In the genomic region with DNA sequence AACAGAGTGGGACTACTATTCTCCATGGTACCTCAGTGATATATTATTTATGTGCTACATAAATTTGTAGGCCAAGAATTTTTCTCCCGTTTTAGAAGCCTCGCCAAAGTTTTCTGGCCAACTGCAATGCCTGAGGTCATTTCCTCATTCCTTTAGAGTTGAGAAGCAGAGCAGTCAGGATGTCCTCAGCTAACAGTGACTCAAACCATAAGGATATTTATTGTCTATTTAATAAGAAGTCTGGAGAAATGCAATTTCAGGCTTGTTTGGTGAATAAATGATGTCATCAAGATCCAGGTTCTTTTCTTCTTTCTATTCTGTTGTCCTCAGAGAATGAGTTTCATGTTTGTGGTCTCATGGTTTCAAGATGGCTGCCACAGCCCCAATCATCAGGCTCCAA, we compare ENCODE assay signal across 18 cellular contexts.
DNase-seq lines count a peak whose midpoint lies in the region; ATAC-seq, FAIRE-seq and TF ChIP-seq lines count a peak whose summit lies in the region.
"Had no signal": no experiment of that assay in that cellular context is flagged by ENCODE, and none has a peak within 500 bp of the region (broad histone marks: within the 10 kb centered on the region; RNA-seq: fewer than 3 reads in every experiment).

No MANE protein-coding gene starts in this region.

- ATAC-seq in HepG2, result no peak
- ATAC-seq in right lobe of liver, result no peak
- ATAC-seq in foreskin keratinocyte, result peak; percentile 41
- ATAC-seq in activated T-cell treated with anti-CD3 and anti-CD28 coated beads, Interleukin-2, amount 50 U/mL, for 4 hours, result no peak
- ATAC-seq: A549; activated CD4-positive, alpha-beta T cell treated with anti-CD3 and anti-CD28 coated beads for 36 hours; left ventricle myocardium superior; Right ventricle myocardium inferior had no signal

- intact Hi-C loops in HepG2 (cut with micrococcal nuclease; ENCODE audit: unreplicated experiment), result no loop called here
- intact Hi-C loops in right lobe of liver (cut with DNase I), result no loop called here
- intact Hi-C loops in posterior vena cava (cut with DNase I), result no loop called here

- no peak for TF ChIP-seq CTCF in HepG2 (CRISPR knock-in tag; IDR thresholded peaks at IDR 0.05)
- no peak for TF ChIP-seq CTCF in right lobe of liver (IDR thresholded peaks at IDR 0.05)
- no peak for TF ChIP-seq CTCF in astrocyte (IDR thresholded peaks at IDR 0.05; ENCODE audit: insufficient read depth, low read depth, low read length)
- TF ChIP-seq CTCF in foreskin keratinocyte (conservative IDR thresholded peaks at IDR 0.05), result no peak
- TF ChIP-seq CTCF in type B pancreatic cell (conservative IDR thresholded peaks at IDR 0.05), result no peak

- H3K4me2 ChIP-seq in HepG2 (ENCODE audit: low read depth, low read length) (no peak overlapping the region), astrocyte (ENCODE audit: low read length) (peak overlapping the region; percentile 15)
- H3K4me2 ChIP-seq: A549 had no signal

- H3K9me3 ChIP-seq in HepG2 (ENCODE audit: low read length) (no peaks in the 10 kb centered on the region), right lobe of liver (no peaks in the 10 kb centered on the region), astrocyte (ENCODE audit: insufficient read depth, low read depth, low read length) (peaks cover 2% of the 10 kb centered on the region)
- H3K9me3 ChIP-seq: A549 had no signal

- H3K4me3 ChIP-seq in HepG2 (replicated peaks in 1 of 3; ENCODE audit: insufficient read depth in 1 of 3, low read depth in 2 of 3, low read length in 3 of 3), result no peak overlapping the region
- no peak overlapping the region for H3K4me3 ChIP-seq in right lobe of liver
- H3K4me3 ChIP-seq in astrocyte (ENCODE audit: insufficient read depth, low read depth, low read length), result no peak overlapping the region
- H3K4me3 ChIP-seq: A549 had no signal

- H3K27ac ChIP-seq in HepG2 (ENCODE audit: extremely low read length, insufficient read depth, low read length) (no peak overlapping the region), right lobe of liver (no peak overlapping the region), astrocyte (ENCODE audit: low read depth, low read length) (peak overlapping the region; percentile 58), foreskin keratinocyte (no peak overlapping the region)
- H3K27ac ChIP-seq: A549 had no signal

- no peak for TF ChIP-seq RAD21 in HepG2 (CRISPR knock-in tag; IDR thresholded peaks at IDR 0.05)

- H3K27me3 Mint-ChIP-seq in astrocyte (ENCODE audit: low read depth, unreplicated experiment), result no peaks in the 10 kb centered on the region
- no peaks in the 10 kb centered on the region for H3K27me3 Mint-ChIP-seq in type B pancreatic cell
- peaks cover 7% of the 10 kb centered on the region for H3K27me3 Mint-ChIP-seq in activated T-cell treated with anti-CD3 and anti-CD28 coated beads, Interleukin-2, amount 50 U/mL, for 4 hours (ENCODE audit: low read depth)

- 2% methylated on average over 2 of the region's 2 CpGs for WGBS in HepG2 (ENCODE audit: low lambda C conversion rate)
- WGBS in right lobe of liver (ENCODE audit: insufficient coverage, low coverage, low lambda C conversion rate, missing lambda C conversion rate), result 56% methylated on average over 2 of the region's 2 CpGs

- H3K4me1 ChIP-seq in HepG2 (ENCODE audit: insufficient read depth, low read length), result no peaks in the 10 kb centered on the region
- no peaks in the 10 kb centered on the region for H3K4me1 ChIP-seq in right lobe of liver
- H3K4me1 ChIP-seq in astrocyte (ENCODE audit: insufficient read depth, low read length), result peaks cover 7% of the 10 kb centered on the region
- no peaks in the 10 kb centered on the region for H3K4me1 ChIP-seq in foreskin keratinocyte
- H3K4me1 ChIP-seq: A549 had no signal

- POLR2A ChIA-PET in HepG2 (lab: Yijun Ruan, JAX), result no interaction called here

- no TSS peak for BruUV-seq in HepG2 (replicated peaks; lab: Mats Ljungman, UMichigan)

- H3K9ac ChIP-seq in HepG2 (ENCODE audit: insufficient read depth, low read depth, low read length), result no peak overlapping the region
- H3K9ac ChIP-seq in astrocyte (ENCODE audit: low read length), result no peak overlapping the region

- H3K4me3 Mint-ChIP-seq in astrocyte (ENCODE audit: unreplicated experiment) (no peak overlapping the region), type B pancreatic cell (no peak overlapping the region)
- H3K4me3 Mint-ChIP-seq in activated T-cell treated with anti-CD3 and anti-CD28 coated beads, Interleukin-2, amount 50 U/mL, for 4 hours, result no peak overlapping the region
- H3K4me3 Mint-ChIP-seq: activated CD4-positive, alpha-beta T cell treated with anti-CD3 and anti-CD28 coated beads for 36 hours; activated naive CD8-positive, alpha-beta T cell; nephron had no signal

- peaks cover 2% of the 10 kb centered on the region for H3K9me3 Mint-ChIP-seq in astrocyte (ENCODE audit: unreplicated experiment)
- H3K9me3 Mint-ChIP-seq in type B pancreatic cell, result no peaks in the 10 kb centered on the region
- peaks cover 5% of the 10 kb centered on the region for H3K9me3 Mint-ChIP-seq in activated T-cell treated with anti-CD3 and anti-CD28 coated beads, Interleukin-2, amount 50 U/mL, for 4 hours

- no peaks in the 10 kb centered on the region; a peak in 1 of 5 replicates for H3K27me3 ChIP-seq in HepG2 (ENCODE audit: control insufficient read depth in 1 of 2, insufficient read depth in 2 of 2, low read length in 2 of 2)
- no peaks in the 10 kb centered on the region for H3K27me3 ChIP-seq in right lobe of liver
- H3K27me3 ChIP-seq in astrocyte (ENCODE audit: insufficient read depth, low read length), result no peaks in the 10 kb centered on the region
- H3K27me3 ChIP-seq in foreskin keratinocyte, result no peaks in the 10 kb centered on the region

- FAIRE-seq in HepG2 (lab: Jason Lieb, UNC) (no peak), astrocyte (lab: Jason Lieb, UNC) (no peak)
- FAIRE-seq: A549 had no signal

- H3K4me1 Mint-ChIP-seq in astrocyte (ENCODE audit: low read depth, unreplicated experiment) (peaks cover 3% of the 10 kb centered on the region), type B pancreatic cell (ENCODE audit: unreplicated experiment) (no peaks in the 10 kb centered on the region)
- no peaks in the 10 kb centered on the region for H3K4me1 Mint-ChIP-seq in activated T-cell treated with anti-CD3 and anti-CD28 coated beads, Interleukin-2, amount 50 U/mL, for 4 hours (ENCODE audit: low read depth)
- H3K4me1 Mint-ChIP-seq: activated CD4-positive, alpha-beta T cell treated with anti-CD3 and anti-CD28 coated beads for 36 hours had no signal

- no peaks in the 10 kb centered on the region for H4K20me1 ChIP-seq in HepG2 (ENCODE audit: insufficient read depth, low read length)
- no peaks in the 10 kb centered on the region for H4K20me1 ChIP-seq in astrocyte (ENCODE audit: insufficient read depth, low read length)

- TF ChIP-seq EP300 in HepG2 (IDR thresholded peaks at IDR 0.05; ENCODE audit: low read depth in 2 of 2, low read length in 2 of 2) (no peak), HepG2 (CRISPR knock-in tag; IDR thresholded peaks at IDR 0.05; ENCODE audit: borderline replicate concordance) (no peak)

- no peak overlapping the region for H3K27ac Mint-ChIP-seq in astrocyte (ENCODE audit: unreplicated experiment)
- no peak overlapping the region for H3K27ac Mint-ChIP-seq in type B pancreatic cell
- H3K27ac Mint-ChIP-seq: activated CD4-positive, alpha-beta T cell treated with anti-CD3 and anti-CD28 coated beads for 36 hours; activated naive CD8-positive, alpha-beta T cell had no signal

- H2AFZ ChIP-seq in HepG2 (ENCODE audit: low read length), result no peak overlapping the region
- peak overlapping the region; percentile 28 for H2AFZ ChIP-seq in astrocyte (ENCODE audit: low read depth, low read length)

- H3K36me3 Mint-ChIP-seq in astrocyte (ENCODE audit: low read depth, unreplicated experiment) (no peaks in the 10 kb centered on the region), type B pancreatic cell (no peaks in the 10 kb centered on the region)
- no peaks in the 10 kb centered on the region for H3K36me3 Mint-ChIP-seq in activated T-cell treated with anti-CD3 and anti-CD28 coated beads, Interleukin-2, amount 50 U/mL, for 4 hours (ENCODE audit: insufficient read depth)
- H3K36me3 Mint-ChIP-seq: activated naive CD8-positive, alpha-beta T cell had no signal

- no peaks in the 10 kb centered on the region for H3K36me3 ChIP-seq in HepG2 (replicated peaks in 1 of 2; ENCODE audit: control insufficient read depth in 1 of 2, insufficient read depth in 2 of 2, low read length in 2 of 2)
- H3K36me3 ChIP-seq in right lobe of liver, result no peaks in the 10 kb centered on the region
- H3K36me3 ChIP-seq in astrocyte (ENCODE audit: insufficient read depth, low read length), result no peaks in the 10 kb centered on the region

- in situ Hi-C loops in HepG2 (cut with HindIII; ENCODE audit: extremely low pct_ligation_motif_present, low pct_unique_long_range_greater_than_20kb), result no loop called here

- H3K79me2 ChIP-seq in HepG2 (ENCODE audit: insufficient read depth, low read length) (no peaks in the 10 kb centered on the region), astrocyte (ENCODE audit: insufficient read depth, low read length) (no peaks in the 10 kb centered on the region)

- DNase-seq in HepG2 (ENCODE audit: low spot score), result no peak
- DNase-seq in right lobe of liver, result no peak
- DNase-seq in astrocyte (ENCODE audit: low read depth), result peak; percentile 91
- DNase-seq in foreskin keratinocyte, result peak; percentile 15 to 36
- DNase-seq in NCI-H524 (lab: John Stamatoyannopoulos, UW), result no peak
- DNase-seq in posterior vena cava (ENCODE audit: low spot score), result no peak
- no peak for DNase-seq in type B pancreatic cell (ENCODE audit: extremely low spot score, unreplicated experiment)
- no peak for DNase-seq in activated T-cell treated with anti-CD3 and anti-CD28 coated beads, Interleukin-2, amount 50 U/mL, for 4 hours
- DNase-seq: activated CD4-positive, alpha-beta T cell treated with anti-CD3 and anti-CD28 coated beads for 36 hours; Calu3; cerebellar nuclear complex; erythroblast; hypothalamus; left ventricle myocardium superior had no signal

- CTCF ChIA-PET in HepG2 (lab: Yijun Ruan, JAX; ENCODE audit: low intra/inter-chr PET ratio, low total read pairs), result no interaction called here

- no peak for TF ChIP-seq POLR2A in HepG2 (IDR thresholded peaks at IDR 0.05; ENCODE audit: insufficient read depth in 1 of 2, low read depth in 2 of 2, low read length in 2 of 2)
- no peak for TF ChIP-seq POLR2A in right lobe of liver (IDR thresholded peaks at IDR 0.05)

TF ChIP-seq in HepG2, 621 proteins besides CTCF, POLR2A, EP300 and RAD21:
- TF ChIP-seq, protein P1, sequence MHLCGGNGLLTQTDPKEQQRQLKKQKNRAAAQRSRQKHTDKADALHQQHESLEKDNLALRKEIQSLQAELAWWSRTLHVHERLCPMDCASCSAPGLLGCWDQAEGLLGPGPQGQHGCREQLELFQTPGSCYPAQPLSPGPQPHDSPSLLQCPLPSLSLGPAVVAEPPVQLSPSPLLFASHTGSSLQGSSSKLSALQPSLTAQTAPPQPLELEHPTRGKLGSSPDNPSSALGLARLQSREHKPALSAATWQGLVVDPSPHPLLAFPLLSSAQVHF (CRISPR knock-in tag; IDR thresholded peaks at IDR 0.05), result no peak
- TF ChIP-seq ZNF747 (CRISPR knock-in tag; IDR thresholded peaks at IDR 0.05; ENCODE audit: borderline replicate concordance) (no peak), ZNF557 (CRISPR knock-in tag; IDR thresholded peaks at IDR 0.05) (no peak), ATF7 (IDR thresholded peaks at IDR 0.05) (peak; percentile 79), ATF7 (CRISPR knock-in tag; IDR thresholded peaks at IDR 0.05) (no peak)
TF ChIP-seq in HepG2: peak in this region for 1.

Comparison
In these comparisons a context has a peak if more than half of its experiments do, and no peak if none do; other contexts are left out.
1. DNase-seq: peak in astrocyte (single experiment) and foreskin keratinocyte (2 of 2); none in HepG2 (single experiment), right lobe of liver (0 of 3), NCI-H524 (0 of 2), posterior vena cava (single experiment), type B pancreatic cell (single experiment) and activated T-cell treated with anti-CD3 and anti-CD28 coated beads, Interleukin-2, amount 50 U/mL, for 4 hours (single experiment).